In the genomic region with DNA sequence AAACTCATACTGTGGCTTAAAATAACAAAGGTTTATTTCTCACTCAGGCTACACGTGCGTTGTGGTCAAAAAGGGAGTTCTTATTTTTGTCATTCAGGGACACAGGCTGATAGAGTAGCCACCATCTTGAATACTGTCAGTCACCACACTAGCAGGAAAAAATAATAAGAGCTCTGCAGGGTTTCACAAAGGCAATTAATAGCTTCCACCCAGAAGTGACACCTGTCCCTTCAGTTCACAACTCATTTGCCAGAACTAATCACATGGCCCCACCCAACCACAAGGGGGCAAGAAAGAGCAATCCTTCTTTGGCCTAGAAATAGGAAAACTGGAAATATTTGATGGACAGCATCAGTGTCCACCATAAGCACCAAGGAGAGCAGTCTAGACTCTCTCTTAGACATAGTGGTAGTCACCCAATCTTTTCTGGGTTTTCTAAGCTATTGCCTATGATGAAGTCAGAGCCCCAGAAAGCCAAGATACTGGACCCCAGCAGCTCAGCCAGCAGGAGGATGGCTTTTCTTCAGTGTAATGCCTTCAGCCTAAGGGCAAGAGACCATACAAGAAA, we compare ENCODE assay signal across 7 cellular contexts. TPM values are rescaled to one million over a fixed set of nuclear protein-coding genes. Genes with fewer than 3 reads are reported as not detected.
DNase-seq lines count a peak whose midpoint lies in the region; ATAC-seq, FAIRE-seq and TF ChIP-seq lines count a peak whose summit lies in the region.

No MANE protein-coding gene starts in this region.

- FAIRE-seq in frontal cortex (lab: Jason Lieb, UNC) = no peak

- no peak overlapping the region for H2BK15ac ChIP-seq in mesendoderm (replicated peaks; ENCODE audit: low read depth)

- H3K27me3 ChIP-seq in OCI-LY1 (ENCODE audit: insufficient read depth, low read length) (no peaks in the 10 kb centered on the region), mesendoderm (ENCODE audit: insufficient read depth, low read length, poor library complexity) (peaks cover 19% of the 10 kb centered on the region)

- H4K5ac ChIP-seq in mesendoderm (ENCODE audit: low read length) = no peak overlapping the region

- H3K4me3 ChIP-seq in OCI-LY1 (ENCODE audit: low read depth, low read length, poor library complexity, severe bottlenecking) (no peak overlapping the region), mesendoderm (ENCODE audit: low read length) (no peak overlapping the region)

- H3K9ac ChIP-seq in OCI-LY1 (ENCODE audit: low read length) = no peak overlapping the region
- no peak overlapping the region for H3K9ac ChIP-seq in mesendoderm (ENCODE audit: low read length)

- no peak overlapping the region for H2BK120ac ChIP-seq in mesendoderm (ENCODE audit: low read depth, low read length)

- peak overlapping the region in 2 of 5 experiments; percentile 24 to 64 for H3K4me3 Mint-ChIP-seq in brain

- H3K18ac ChIP-seq in mesendoderm (ENCODE audit: low read length) = no peak overlapping the region

- no peaks in the 10 kb centered on the region for H3K36me3 ChIP-seq in OCI-LY1 (ENCODE audit: insufficient read depth, low read length)
- H3K36me3 ChIP-seq in mesendoderm (ENCODE audit: control insufficient read depth, insufficient read depth, low read length) = no peaks in the 10 kb centered on the region

- no peak overlapping the region for H2AFZ ChIP-seq in OCI-LY1 (ENCODE audit: low read length)

- no peak overlapping the region for H3K23ac ChIP-seq in mesendoderm (ENCODE audit: low read length)

- H3K27me3 Mint-ChIP-seq in brain = peaks cover 83% of the 10 kb centered on the region

- H2AK5ac ChIP-seq in mesendoderm (ENCODE audit: low read length) = no peak overlapping the region

- peak; percentile 83 for TF ChIP-seq CTCF in OCI-LY1 (IDR thresholded peaks at IDR 0.05; ENCODE audit: low read length)
- TF ChIP-seq CTCF in brain (conservative IDR thresholded peaks at IDR 0.05) = peak; percentile 64 to 68

- H3K56ac ChIP-seq in mesendoderm (ENCODE audit: low read length) = no peak overlapping the region

- WGBS in mesendoderm (ENCODE audit: extremely low coverage, insufficient coverage, low lambda C conversion rate) = no CpG with 5 or more reads among the region's 2 CpGs

- ATAC-seq in HG02798 (IDR thresholded peaks at IDR 0.05; ENCODE audit: poor library complexity, unreplicated experiment) = peak; percentile 61

- no peaks in the 10 kb centered on the region for H3K9me2 ChIP-seq in OCI-LY1 (ENCODE audit: low read depth, low read length)

- no peak overlapping the region for H4K8ac ChIP-seq in mesendoderm (ENCODE audit: low read depth, low read length)

- peaks cover 14% of the 10 kb centered on the region for H3K4me1 Mint-ChIP-seq in brain

- H2BK5ac ChIP-seq in mesendoderm (ENCODE audit: low read length) = no peak overlapping the region

- peak; percentile 87 for DNase-seq in DMS53 (lab: John Stamatoyannopoulos, UW)
- peak; percentile 61 for DNase-seq in mesendoderm
- no peak for DNase-seq in NK-92 (lab: John Stamatoyannopoulos, UW; ENCODE audit: unreplicated experiment)
- no peak for DNase-seq in frontal cortex (ENCODE audit: low spot score in 2 of 2)

- no peaks in the 10 kb centered on the region for H4K20me1 ChIP-seq in OCI-LY1 (ENCODE audit: insufficient read depth, low read length)

- peak overlapping the region in 2 of 5 experiments; percentile 56 to 74 for H3K27ac Mint-ChIP-seq in brain

- H3K4me2 ChIP-seq in OCI-LY1 (ENCODE audit: low read length) = no peak overlapping the region
- no peak overlapping the region for H3K4me2 ChIP-seq in mesendoderm (ENCODE audit: low read length)

- H3F3A ChIP-seq in OCI-LY1 (ENCODE audit: insufficient read depth, low read length) = no peaks in the 10 kb centered on the region

- no peaks in the 10 kb centered on the region for H3K9me3 ChIP-seq in OCI-LY1 (ENCODE audit: low read length)

- H3K27ac ChIP-seq in OCI-LY1 (ENCODE audit: low read depth, low read length, poor library complexity, severe bottlenecking) = no peak overlapping the region
- H3K27ac ChIP-seq in mesendoderm (ENCODE audit: low read depth, low read length) = no peak overlapping the region

- no peaks in the 10 kb centered on the region for H3K36me3 Mint-ChIP-seq in brain

- no peak overlapping the region for H3K4ac ChIP-seq in mesendoderm (ENCODE audit: low read depth, low read length)

- H3K79me2 ChIP-seq in OCI-LY1 (ENCODE audit: insufficient read depth, low read length) (no peaks in the 10 kb centered on the region), mesendoderm (ENCODE audit: control insufficient read depth, insufficient read depth, low read length) (no peaks in the 10 kb centered on the region)

- H3K4me1 ChIP-seq in OCI-LY1 (ENCODE audit: insufficient read depth, low read length, severe bottlenecking) (no peaks in the 10 kb centered on the region), mesendoderm (ENCODE audit: control insufficient read depth, low read depth, low read length) (no peaks in the 10 kb centered on the region)

- no peaks in the 10 kb centered on the region for H3K79me1 ChIP-seq in mesendoderm (ENCODE audit: low read length)

- H3K9me3 Mint-ChIP-seq in brain = peaks cover 0 to 10% (median 0%) of the 10 kb centered on the region in 5 experiments

RNA-seq across cellular contexts. Expression of gene HAPLN2, which starts 8.2 kb away (rescaled TPM):
- polyA plus RNA-seq in brain (ENCODE audit: insufficient read depth, low read depth, low replicate concordance) = 69.6 TPM
- not detected for polyA plus RNA-seq in mesendoderm (2013, experiment 1 of 2)
- 0.04 TPM for polyA plus RNA-seq in mesendoderm (2013, experiment 2 of 2)
- total RNA-seq in frontal cortex = 0.41 TPM

RNA-seq across cellular contexts. Expression of gene BCAN, which starts 14.5 kb away (rescaled TPM):
- 81.5 TPM for polyA plus RNA-seq in brain (ENCODE audit: insufficient read depth, low read depth, low replicate concordance)
- 0.88 TPM for polyA plus RNA-seq in mesendoderm (2013, experiment 1 of 2)
- polyA plus RNA-seq in mesendoderm (2013, experiment 2 of 2) = 0.91 TPM
- 52.2 TPM for total RNA-seq in frontal cortex

RNA-seq across cellular contexts. Expression of gene GPATCH4, which starts 26.1 kb away (rescaled TPM):
- polyA plus RNA-seq in brain (ENCODE audit: insufficient read depth, low read depth, low replicate concordance) = 11.5 TPM
- 111 TPM for polyA plus RNA-seq in mesendoderm (2013, experiment 1 of 2)
- polyA plus RNA-seq in mesendoderm (2013, experiment 2 of 2) = 111 TPM
- total RNA-seq in frontal cortex = 5.7 TPM

RNA-seq across cellular contexts. Expression of gene NAXE, which starts 35.8 kb away (rescaled TPM):
- 133 TPM for polyA plus RNA-seq in brain (ENCODE audit: insufficient read depth, low read depth, low replicate concordance)
- polyA plus RNA-seq in mesendoderm (2013, experiment 1 of 2) = 56.5 TPM
- polyA plus RNA-seq in mesendoderm (2013, experiment 2 of 2) = 55.0 TPM
- total RNA-seq in frontal cortex = 34.6 TPM

RNA-seq across cellular contexts. Expression of gene TTC24, which starts 47.9 kb away (rescaled TPM):
- not detected for polyA plus RNA-seq in brain (ENCODE audit: insufficient read depth, low read depth, low replicate concordance)
- not detected for polyA plus RNA-seq in mesendoderm (2013, experiment 1 of 2)
- polyA plus RNA-seq in mesendoderm (2013, experiment 2 of 2) = 0.06 TPM
- not detected for total RNA-seq in frontal cortex

Comparison
In these comparisons a context has a peak if more than half of its experiments do, and no peak if none do; other contexts are left out.
1. DNase-seq: peak in DMS53 (single experiment) and mesendoderm (single experiment); none in NK-92 (single experiment) and frontal cortex (0 of 2).